Comparison of ENCODE assay signal across 8 cellular contexts in the genomic region with DNA sequence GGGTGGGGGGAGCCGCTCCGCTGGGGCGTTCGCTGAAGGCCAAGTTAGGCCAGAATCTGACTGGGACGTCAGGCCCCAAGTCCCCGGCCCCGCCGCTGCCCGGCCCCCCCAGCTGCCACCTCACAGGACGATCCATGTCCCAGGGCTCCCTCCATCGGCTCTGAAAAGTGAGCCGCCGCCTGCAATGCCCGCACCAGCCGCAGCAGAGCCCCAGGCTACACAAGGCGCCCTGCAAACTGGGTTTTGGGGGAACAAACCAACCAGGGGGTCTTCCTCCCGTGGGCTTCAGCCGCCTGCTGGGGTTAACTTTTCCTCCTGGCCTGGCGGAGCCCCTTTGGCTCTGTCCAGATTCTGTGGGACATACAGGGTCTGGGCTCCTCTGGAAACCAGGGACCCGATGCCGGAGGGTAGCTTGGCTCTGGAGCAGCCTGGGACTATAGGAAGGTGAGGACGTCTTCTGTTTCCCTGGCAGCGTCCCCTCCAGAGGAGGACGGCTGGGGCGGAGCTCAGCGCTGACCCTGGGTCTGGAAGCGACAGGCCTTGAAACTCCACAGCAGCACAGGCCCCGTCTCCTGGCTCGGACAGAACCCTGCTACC. TPM values are rescaled to one million over a fixed set of nuclear protein-coding genes. Genes with fewer than 3 reads are reported as not detected.
DNase-seq lines count a peak whose midpoint lies in the region; ATAC-seq and TF ChIP-seq lines count a peak whose summit lies in the region.

No MANE protein-coding gene starts in this region.

- H3K27me3 ChIP-seq in colonic mucosa = no peaks in the 10 kb centered on the region
- no peaks in the 10 kb centered on the region for H3K27me3 ChIP-seq in liver (ENCODE audit: control insufficient read depth in 4 of 4, insufficient read depth in 4 of 4, low read length in 3 of 4)

- TF ChIP-seq CTCF in 22Rv1 (IDR thresholded peaks at IDR 0.05) = 0 out of 2 replicates have a peak, but pooled peaks have one; percentile 10
- TF ChIP-seq CTCF in GM10248 (IDR thresholded peaks at IDR 0.05; ENCODE audit: control extremely low read depth, extremely low read depth, low read depth, missing control alignments) = no peak
- peak; percentile 29 for TF ChIP-seq CTCF in colonic mucosa (IDR thresholded peaks at IDR 0.05)
- peak; percentile 49 for TF ChIP-seq CTCF in liver (IDR thresholded peaks at IDR 0.05; ENCODE audit: low read depth, low read length, missing input control)

- TF ChIP-seq RAD21 in liver (IDR thresholded peaks at IDR 0.05) = peak in 1 of 2 donors; percentile 55

- H3K9me3 ChIP-seq in colonic mucosa = no peaks in the 10 kb centered on the region
- no peaks in the 10 kb centered on the region for H3K9me3 ChIP-seq in liver (ENCODE audit: control insufficient read depth in 4 of 4, low read length in 3 of 4)

- H3K9ac ChIP-seq in colonic mucosa (ENCODE audit: low read depth in 2 of 2, low read length in 2 of 2) = peak overlapping the region in 1 of 2 donors; percentile 24
- H3K9ac ChIP-seq in liver (ENCODE audit: low read depth in 1 of 2, low read length in 2 of 2) = peak overlapping the region in 1 of 2 donors; percentile 25

- H3K4me3 ChIP-seq in colonic mucosa = no peak overlapping the region
- peak overlapping the region in 1 of 3 donors; percentile 78 for H3K4me3 ChIP-seq in liver (ENCODE audit: low read depth in 1 of 3, low read length in 3 of 3)

- WGBS in liver = 33% methylated on average over 29 of the region's 29 CpGs

- H3K36me3 ChIP-seq in colonic mucosa = no peaks in the 10 kb centered on the region
- no peaks in the 10 kb centered on the region for H3K36me3 ChIP-seq in liver (ENCODE audit: control insufficient read depth in 4 of 4, insufficient read depth in 3 of 4, low read depth in 1 of 4, low read length in 3 of 4)

- POLR2A ChIA-PET in GM10248 (lab: Yijun Ruan, JAX) = no interaction called here

- DNase-seq in GM10248 (ENCODE audit: extremely low spot score) (peak; percentile 57), SK-N-DZ (ENCODE audit: low spot score) (peak; percentile 73), colonic mucosa (peak; percentile 70), substantia nigra (lab: John Stamatoyannopoulos, UW) (peak in 38 of 49 donors; percentile 10 to 75 (median 46))

- H3K4me1 ChIP-seq in colonic mucosa (peaks cover 4% of the 10 kb centered on the region), liver (ENCODE audit: control insufficient read depth in 4 of 4, insufficient read depth in 4 of 4, low read length in 3 of 4) (peaks cover 3 to 32% (median 16%) of the 10 kb centered on the region in 4 donors)

- H3K27ac ChIP-seq in 22Rv1 = peak overlapping the region; percentile 58
- peak overlapping the region; percentile 27 for H3K27ac ChIP-seq in colonic mucosa
- peak overlapping the region; percentile 13 to 54 for H3K27ac ChIP-seq in liver (ENCODE audit: low read depth in 1 of 2, low read length in 2 of 2)
- H3K27ac ChIP-seq in substantia nigra (ENCODE audit: low read depth, low read length, poor library complexity, severe bottlenecking) = peak overlapping the region; percentile 49

- intact Hi-C loops in colonic mucosa (cut with DNase I) = no loop called here

- CTCF ChIA-PET in GM10248 (lab: Yijun Ruan, JAX) = interaction anchor here (1.2 kb wide), 1 partner anchor 15 kb away, joined by 5 read pairs; no protein-coding TSS in a partner anchor

- ATAC-seq in GM21447 (IDR thresholded peaks at IDR 0.05; ENCODE audit: unreplicated experiment) = no peak
- ATAC-seq in GM18907 (IDR thresholded peaks at IDR 0.05; ENCODE audit: unreplicated experiment) = no peak

TF ChIP-seq in liver, 16 proteins besides CTCF, POLR2A, EP300 and RAD21:
- no peak for TF ChIP-seq EGR1 (IDR thresholded peaks at IDR 0.05; ENCODE audit: low read depth in 2 of 2)
- TF ChIP-seq YY1 (IDR thresholded peaks at IDR 0.05) = no peak
- TF ChIP-seq JUND (IDR thresholded peaks at IDR 0.05) = no peak
- TF ChIP-seq, protein P1, sequence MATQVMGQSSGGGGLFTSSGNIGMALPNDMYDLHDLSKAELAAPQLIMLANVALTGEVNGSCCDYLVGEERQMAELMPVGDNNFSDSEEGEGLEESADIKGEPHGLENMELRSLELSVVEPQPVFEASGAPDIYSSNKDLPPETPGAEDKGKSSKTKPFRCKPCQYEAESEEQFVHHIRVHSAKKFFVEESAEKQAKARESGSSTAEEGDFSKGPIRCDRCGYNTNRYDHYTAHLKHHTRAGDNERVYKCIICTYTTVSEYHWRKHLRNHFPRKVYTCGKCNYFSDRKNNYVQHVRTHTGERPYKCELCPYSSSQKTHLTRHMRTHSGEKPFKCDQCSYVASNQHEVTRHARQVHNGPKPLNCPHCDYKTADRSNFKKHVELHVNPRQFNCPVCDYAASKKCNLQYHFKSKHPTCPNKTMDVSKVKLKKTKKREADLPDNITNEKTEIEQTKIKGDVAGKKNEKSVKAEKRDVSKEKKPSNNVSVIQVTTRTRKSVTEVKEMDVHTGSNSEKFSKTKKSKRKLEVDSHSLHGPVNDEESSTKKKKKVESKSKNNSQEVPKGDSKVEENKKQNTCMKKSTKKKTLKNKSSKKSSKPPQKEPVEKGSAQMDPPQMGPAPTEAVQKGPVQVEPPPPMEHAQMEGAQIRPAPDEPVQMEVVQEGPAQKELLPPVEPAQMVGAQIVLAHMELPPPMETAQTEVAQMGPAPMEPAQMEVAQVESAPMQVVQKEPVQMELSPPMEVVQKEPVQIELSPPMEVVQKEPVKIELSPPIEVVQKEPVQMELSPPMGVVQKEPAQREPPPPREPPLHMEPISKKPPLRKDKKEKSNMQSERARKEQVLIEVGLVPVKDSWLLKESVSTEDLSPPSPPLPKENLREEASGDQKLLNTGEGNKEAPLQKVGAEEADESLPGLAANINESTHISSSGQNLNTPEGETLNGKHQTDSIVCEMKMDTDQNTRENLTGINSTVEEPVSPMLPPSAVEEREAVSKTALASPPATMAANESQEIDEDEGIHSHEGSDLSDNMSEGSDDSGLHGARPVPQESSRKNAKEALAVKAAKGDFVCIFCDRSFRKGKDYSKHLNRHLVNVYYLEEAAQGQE (IDR thresholded peaks at IDR 0.05) = no peak
- no peak for TF ChIP-seq TAF1 (conservative IDR thresholded peaks at IDR 0.05)
- TF ChIP-seq GABPA (IDR thresholded peaks at IDR 0.05 in 1 of 2, conservative IDR thresholded peaks at IDR 0.05 in 1 of 2) = no peak
- no peak for TF ChIP-seq SP1 (IDR thresholded peaks at IDR 0.05)
- TF ChIP-seq FOXA1 (IDR thresholded peaks at IDR 0.05) = no peak
- no peak for TF ChIP-seq HNF4G (IDR thresholded peaks at IDR 0.05)
- no peak for TF ChIP-seq RXRA (IDR thresholded peaks at IDR 0.05)
- no peak for TF ChIP-seq HNF4A (conservative IDR thresholded peaks at IDR 0.05)
- no peak for TF ChIP-seq NR2F2 (IDR thresholded peaks at IDR 0.05)
- TF ChIP-seq, protein P2, sequence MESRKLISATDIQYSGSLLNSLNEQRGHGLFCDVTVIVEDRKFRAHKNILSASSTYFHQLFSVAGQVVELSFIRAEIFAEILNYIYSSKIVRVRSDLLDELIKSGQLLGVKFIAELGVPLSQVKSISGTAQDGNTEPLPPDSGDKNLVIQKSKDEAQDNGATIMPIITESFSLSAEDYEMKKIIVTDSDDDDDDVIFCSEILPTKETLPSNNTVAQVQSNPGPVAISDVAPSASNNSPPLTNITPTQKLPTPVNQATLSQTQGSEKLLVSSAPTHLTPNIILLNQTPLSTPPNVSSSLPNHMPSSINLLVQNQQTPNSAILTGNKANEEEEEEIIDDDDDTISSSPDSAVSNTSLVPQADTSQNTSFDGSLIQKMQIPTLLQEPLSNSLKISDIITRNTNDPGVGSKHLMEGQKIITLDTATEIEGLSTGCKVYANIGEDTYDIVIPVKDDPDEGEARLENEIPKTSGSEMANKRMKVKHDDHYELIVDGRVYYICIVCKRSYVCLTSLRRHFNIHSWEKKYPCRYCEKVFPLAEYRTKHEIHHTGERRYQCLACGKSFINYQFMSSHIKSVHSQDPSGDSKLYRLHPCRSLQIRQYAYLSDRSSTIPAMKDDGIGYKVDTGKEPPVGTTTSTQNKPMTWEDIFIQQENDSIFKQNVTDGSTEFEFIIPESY (IDR thresholded peaks at IDR 0.05) = no peak
- TF ChIP-seq FOXA2 (IDR thresholded peaks at IDR 0.05) = no peak
- TF ChIP-seq, protein P3, sequence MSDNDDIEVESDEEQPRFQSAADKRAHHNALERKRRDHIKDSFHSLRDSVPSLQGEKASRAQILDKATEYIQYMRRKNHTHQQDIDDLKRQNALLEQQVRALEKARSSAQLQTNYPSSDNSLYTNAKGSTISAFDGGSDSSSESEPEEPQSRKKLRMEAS (IDR thresholded peaks at IDR 0.05) = no peak
- TF ChIP-seq, protein P4, sequence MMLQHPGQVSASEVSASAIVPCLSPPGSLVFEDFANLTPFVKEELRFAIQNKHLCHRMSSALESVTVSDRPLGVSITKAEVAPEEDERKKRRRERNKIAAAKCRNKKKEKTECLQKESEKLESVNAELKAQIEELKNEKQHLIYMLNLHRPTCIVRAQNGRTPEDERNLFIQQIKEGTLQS (IDR thresholded peaks at IDR 0.05) = no peak

RNA-seq across cellular contexts. Expression of a gene that starts 0.8 kb away (rescaled TPM):
- 357 and 443 TPM in 2 replicates for polyA plus RNA-seq in SK-N-DZ (2014; cell fraction: cytosol; rRNA removed)
- 288 and 307 TPM in 2 replicates for polyA plus RNA-seq in SK-N-DZ (2014; cell fraction: nucleus; rRNA removed)
- total RNA-seq in colonic mucosa = 10 to 100 TPM; 38.3 to 63.6 TPM
- total RNA-seq in liver = 10 to 100 TPM; 39.2 to 91.4 TPM
- polyA plus RNA-seq in liver = 100 to 1,000 TPM in 1 of 2 donors, 10 to 100 TPM in 1; 76.4 to 118 TPM

RNA-seq across cellular contexts. Expression of a gene that starts 3.9 kb away (rescaled TPM):
- 15.9 and 21.1 TPM in 2 replicates for polyA plus RNA-seq in SK-N-DZ (2014; cell fraction: cytosol; rRNA removed)
- polyA plus RNA-seq in SK-N-DZ (2014; cell fraction: nucleus; rRNA removed) = 108 and 109 TPM in 2 replicates
- 10 to 100 TPM; 31.3 to 50.2 TPM for total RNA-seq in colonic mucosa
- total RNA-seq in liver = 100 to 1,000 TPM in 1 of 2 donors, 10 to 100 TPM in 1; 42.2 to 119 TPM
- 100 to 1,000 TPM; 133 to 210 TPM for polyA plus RNA-seq in liver

RNA-seq across cellular contexts. Expression of a gene that starts 16.1 kb away (rescaled TPM):
- 26.6 and 39.0 TPM in 2 replicates for polyA plus RNA-seq in SK-N-DZ (2014; cell fraction: cytosol; rRNA removed)
- polyA plus RNA-seq in SK-N-DZ (2014; cell fraction: nucleus; rRNA removed) = 60.8 and 74.9 TPM in 2 replicates
- total RNA-seq in colonic mucosa (100 to 1,000 TPM in 1 of 2 donors, 10 to 100 TPM in 1; 99.6 to 102 TPM), liver (10 to 100 TPM; 34.4 to 41.7 TPM)
- 10 to 100 TPM; 18.9 to 50.5 TPM for polyA plus RNA-seq in liver

RNA-seq across cellular contexts. Expression of a gene that starts 27.5 kb away (rescaled TPM):
- 163 TPM in 2 replicates for polyA plus RNA-seq in SK-N-DZ (2014; cell fraction: cytosol; rRNA removed)
- 79.4 and 130 TPM in 2 replicates for polyA plus RNA-seq in SK-N-DZ (2014; cell fraction: nucleus; rRNA removed)
- total RNA-seq in colonic mucosa (10 to 100 TPM; 59.4 to 75.4 TPM), liver (10 to 100 TPM; 28.3 to 41.5 TPM)
- polyA plus RNA-seq in liver = 10 to 100 TPM; 58.6 to 63.4 TPM

RNA-seq across cellular contexts. Expression of a gene that starts 27.6 kb away (rescaled TPM):
- 31.3 and 32.7 TPM in 2 replicates for polyA plus RNA-seq in SK-N-DZ (2014; cell fraction: cytosol; rRNA removed)
- 62.0 and 97.3 TPM in 2 replicates for polyA plus RNA-seq in SK-N-DZ (2014; cell fraction: nucleus; rRNA removed)
- total RNA-seq in colonic mucosa (10 to 100 TPM; 20.9 to 22.3 TPM), liver (10 to 100 TPM in 1 of 2 donors, 1 to 10 TPM in 1; 8.8 to 29.4 TPM)
- 10 to 100 TPM in 1 of 2 donors, 1 to 10 TPM in 1; 3.5 to 22.6 TPM for polyA plus RNA-seq in liver
